ENCODE assay signal across 19 cellular contexts in the genomic region with DNA sequence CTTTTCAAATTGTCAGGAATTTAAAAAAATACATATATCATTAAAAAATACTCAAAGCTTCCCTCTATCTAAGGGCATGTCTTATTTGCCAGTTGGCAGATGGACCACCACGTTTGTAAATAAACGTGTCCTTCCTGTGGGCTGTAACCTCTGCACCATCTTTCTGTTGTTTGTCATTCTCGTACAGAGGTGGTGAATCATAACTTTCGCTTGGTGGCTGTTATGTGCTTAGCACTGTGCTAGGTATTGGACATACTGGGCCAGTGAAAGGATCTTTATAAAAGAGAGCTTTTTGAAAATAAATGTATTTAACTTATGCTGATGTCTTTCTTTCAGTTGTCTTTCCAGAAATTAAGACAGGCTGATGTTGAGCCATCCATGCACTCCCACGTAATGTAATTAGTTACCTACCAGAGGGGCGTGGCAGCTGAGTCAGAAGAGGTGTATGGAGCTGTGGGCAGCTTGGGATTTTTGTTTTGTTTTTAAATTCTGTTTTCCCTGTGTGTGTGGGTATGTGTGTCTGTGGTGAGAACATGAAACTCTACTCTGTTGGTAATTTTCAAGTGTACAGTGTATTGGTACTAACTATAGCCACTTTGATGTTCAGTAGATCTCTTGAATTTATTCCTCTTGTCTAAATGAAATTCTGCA.
DNase-seq lines count a peak whose midpoint lies in the region; ATAC-seq, FAIRE-seq and TF ChIP-seq lines count a peak whose summit lies in the region.
"Had no signal": no experiment of that assay in that cellular context is flagged by ENCODE, and none has a peak within 500 bp of the region (broad histone marks: within the 10 kb centered on the region; RNA-seq: fewer than 3 reads in every experiment).

No MANE protein-coding gene starts in this region.

- no peak for TF ChIP-seq CTCF in HepG2 (CRISPR knock-in tag; IDR thresholded peaks at IDR 0.05)
- TF ChIP-seq CTCF in right lobe of liver (IDR thresholded peaks at IDR 0.05), result no peak
- TF ChIP-seq CTCF in mammary epithelial cell (conservative IDR thresholded peaks at IDR 0.05 in 1 of 2, IDR thresholded peaks at IDR 0.05 in 1 of 2; ENCODE audit: extremely low read depth in 1 of 2, insufficient read depth in 1 of 2, low read depth in 1 of 2, low read length in 2 of 2), result no peak
- no peak for TF ChIP-seq CTCF in WERI-Rb-1 (IDR thresholded peaks at IDR 0.05; ENCODE audit: low read depth, low read length)

- dilution Hi-C loops in mammary epithelial cell (cut with HindIII; ENCODE audit: low sequenced_read_pairs), result no loop called here

- no peak overlapping the region for H2AFZ ChIP-seq in HepG2 (ENCODE audit: low read length)
- H2AFZ ChIP-seq in mammary epithelial cell (ENCODE audit: low read depth, low read length), result no peak overlapping the region
- H2AFZ ChIP-seq: GM23248 had no signal

- H3K79me2 ChIP-seq in HepG2 (ENCODE audit: insufficient read depth, low read length) (no peaks in the 10 kb centered on the region), mammary epithelial cell (ENCODE audit: insufficient read depth, low read length) (no peaks in the 10 kb centered on the region)

- H3K27me3 ChIP-seq in HepG2 (ENCODE audit: control insufficient read depth in 1 of 2, insufficient read depth in 2 of 2, low read length in 2 of 2) (peaks cover 2 to 6% of the 10 kb centered on the region in 2 experiments; a peak in 2 of 5 replicates), right lobe of liver (no peaks in the 10 kb centered on the region), mammary epithelial cell (ENCODE audit: insufficient read depth, low read length) (peaks cover 3% of the 10 kb centered on the region), WERI-Rb-1 (ENCODE audit: insufficient read depth, low read depth, severe bottlenecking) (no peaks in the 10 kb centered on the region)
- H3K27me3 ChIP-seq: spleen, stomach, tibial artery had no signal

- under 1% methylated on average over 6 of the region's 6 CpGs for WGBS in HepG2 (ENCODE audit: low lambda C conversion rate)
- WGBS in right lobe of liver (ENCODE audit: insufficient coverage, low coverage, low lambda C conversion rate, missing lambda C conversion rate), result 66% methylated on average over 6 of the region's 6 CpGs
- WGBS in mammary epithelial cell (ENCODE audit: low coverage, missing lambda C conversion rate), result 55% methylated on average over 6 of the region's 6 CpGs

- no peak for DNase-seq in HepG2 (ENCODE audit: low spot score)
- no peak for DNase-seq in right lobe of liver
- DNase-seq in mammary epithelial cell, result peak; percentile 59
- DNase-seq in WERI-Rb-1, result no peak
- DNase-seq in DMS114 treated with DMSO at 0.1 percent for 48 hours (lab: John Stamatoyannopoulos, UW; ENCODE audit: unreplicated experiment), result no peak
- DNase-seq: activated naive CD4-positive, alpha-beta T cell; cortex of kidney; GM23248; NCI-H146; retina; SHP77; spleen; stimulated activated CD4-positive, alpha-beta T cell treated with anti-CD3 and anti-CD28 coated beads, Interleukin-4, amount 100 ng/mL, for 24 hours; stomach; tibial artery had no signal

- no peak for TF ChIP-seq RAD21 in HepG2 (CRISPR knock-in tag; IDR thresholded peaks at IDR 0.05)

- TF ChIP-seq POLR2A in HepG2 (IDR thresholded peaks at IDR 0.05; ENCODE audit: insufficient read depth in 1 of 2, low read depth in 2 of 2, low read length in 2 of 2), result no peak
- no peak for TF ChIP-seq POLR2A in right lobe of liver (IDR thresholded peaks at IDR 0.05)

- H3K36me3 ChIP-seq in HepG2 (replicated peaks in 1 of 2; ENCODE audit: control insufficient read depth in 1 of 2, insufficient read depth in 2 of 2, low read length in 2 of 2) (no peaks in the 10 kb centered on the region), right lobe of liver (no peaks in the 10 kb centered on the region), mammary epithelial cell (ENCODE audit: insufficient read depth, low read length) (no peaks in the 10 kb centered on the region), WERI-Rb-1 (no peaks in the 10 kb centered on the region)
- H3K36me3 ChIP-seq: spleen, tibial artery had no signal

- TF ChIP-seq EP300 in HepG2 (IDR thresholded peaks at IDR 0.05; ENCODE audit: low read depth in 2 of 2, low read length in 2 of 2) (no peak), HepG2 (CRISPR knock-in tag; IDR thresholded peaks at IDR 0.05; ENCODE audit: borderline replicate concordance) (no peak)

- H3K4me1 ChIP-seq in HepG2 (ENCODE audit: insufficient read depth, low read length) (no peaks in the 10 kb centered on the region), right lobe of liver (no peaks in the 10 kb centered on the region), mammary epithelial cell (ENCODE audit: insufficient read depth, low read length) (no peaks in the 10 kb centered on the region)
- H3K4me1 ChIP-seq: spleen, stomach, tibial artery had no signal

- BruUV-seq in HepG2 (replicated peaks; lab: Mats Ljungman, UMichigan), result no TSS peak
- no TSS peak for BruUV-seq in mammary epithelial cell (replicated peaks; lab: Mats Ljungman, UMichigan)

- in situ Hi-C loops in HepG2 (cut with HindIII; ENCODE audit: extremely low pct_ligation_motif_present, low pct_unique_long_range_greater_than_20kb), result no loop called here
- in situ Hi-C loops in mammary epithelial cell (cut with MboI; ENCODE audit: low sequenced_read_pairs in 2 of 2), result no loop called here

- no peaks in the 10 kb centered on the region for H4K20me1 ChIP-seq in HepG2 (ENCODE audit: insufficient read depth, low read length)
- no peaks in the 10 kb centered on the region for H4K20me1 ChIP-seq in mammary epithelial cell (ENCODE audit: insufficient read depth, low read length)

- no peak overlapping the region for H3K4me3 ChIP-seq in HepG2 (replicated peaks in 1 of 3; ENCODE audit: insufficient read depth in 1 of 3, low read depth in 2 of 3, low read length in 3 of 3)
- H3K4me3 ChIP-seq in right lobe of liver, result no peak overlapping the region
- H3K4me3 ChIP-seq in mammary epithelial cell (replicated peaks in 1 of 3; ENCODE audit: insufficient read depth in 1 of 3, low read depth in 2 of 3, low read length in 3 of 3), result no peak overlapping the region
- H3K4me3 ChIP-seq in WERI-Rb-1 (ENCODE audit: low read depth, low read length), result no peak overlapping the region
- H3K4me3 ChIP-seq: GM23248, K562, spleen, stomach, tibial artery had no signal

- H3K9ac ChIP-seq in HepG2 (ENCODE audit: insufficient read depth, low read depth, low read length) (no peak overlapping the region), mammary epithelial cell (ENCODE audit: insufficient read depth, low read length) (no peak overlapping the region)
- H3K9ac ChIP-seq: GM23248 had no signal

- CTCF ChIA-PET in HepG2 (lab: Yijun Ruan, JAX; ENCODE audit: low intra/inter-chr PET ratio, low total read pairs) (no interaction called here), mammary epithelial cell (lab: Charles Lee; ENCODE audit: low non-redundant PET) (no interaction called here)

- POLR2A ChIA-PET in HepG2 (lab: Yijun Ruan, JAX), result no interaction called here

- no peak for FAIRE-seq in HepG2 (lab: Jason Lieb, UNC)
- FAIRE-seq: islet of Langerhans, K562 had no signal

- H3K9me3 ChIP-seq in HepG2 (ENCODE audit: low read length) (no peaks in the 10 kb centered on the region), right lobe of liver (no peaks in the 10 kb centered on the region), mammary epithelial cell (replicated peaks; ENCODE audit: insufficient read depth, low read length) (no peaks in the 10 kb centered on the region), WERI-Rb-1 (ENCODE audit: severe bottlenecking) (no peaks in the 10 kb centered on the region)
- H3K9me3 ChIP-seq: spleen, stomach, tibial artery had no signal

- H3K27ac ChIP-seq in HepG2 (ENCODE audit: extremely low read length, insufficient read depth, low read length) (no peak overlapping the region), right lobe of liver (no peak overlapping the region), mammary epithelial cell (ENCODE audit: insufficient read depth, low read depth, low read length) (no peak overlapping the region), WERI-Rb-1 (no peak overlapping the region)
- H3K27ac ChIP-seq: GM23248, spleen, stomach, tibial artery had no signal

- intact Hi-C loops in HepG2 (cut with micrococcal nuclease; ENCODE audit: unreplicated experiment) (no loop called here), right lobe of liver (cut with DNase I) (no loop called here), mammary epithelial cell (cut with micrococcal nuclease) (no loop called here)

- H3K4me2 ChIP-seq in HepG2 (ENCODE audit: low read depth, low read length) (no peak overlapping the region), mammary epithelial cell (ENCODE audit: insufficient read depth, low read depth, low read length) (no peak overlapping the region)

- ATAC-seq in HepG2 (peak; percentile 83), right lobe of liver (no peak), HG03442 (IDR thresholded peaks at IDR 0.05; ENCODE audit: unreplicated experiment) (peak; percentile 63), GM18517 (IDR thresholded peaks at IDR 0.05; ENCODE audit: unreplicated experiment) (no peak)
- ATAC-seq: K562 had no signal

TF ChIP-seq in HepG2, 621 proteins besides CTCF, POLR2A, EP300 and RAD21 (continues in another document):
- TF ChIP-seq ETV5 (CRISPR knock-in tag; IDR thresholded peaks at IDR 0.05; ENCODE audit: borderline replicate concordance) (peak; percentile 16; the same call in 1 of the 2 replicates), HES4 (CRISPR knock-in tag; IDR thresholded peaks at IDR 0.05; ENCODE audit: borderline replicate concordance) (no peak), ZNF792 (CRISPR knock-in tag; IDR thresholded peaks at IDR 0.05) (peak; percentile 22; the same call in 1 of the 2 replicates)

Comparison
In these comparisons a context has a peak if more than half of its experiments do, and no peak if none do; other contexts are left out.
1. ATAC-seq: peak in HepG2 (single experiment) and HG03442 (single experiment); none in right lobe of liver (0 of 4) and GM18517 (single experiment).